ENCODE assay signal across 14 cellular contexts in genomic region chr17:65696739-65697394, GRCh38.
DNase-seq lines count a peak whose midpoint lies in the region; ATAC-seq, FAIRE-seq and TF ChIP-seq lines count a peak whose summit lies in the region.
"Had no signal": no experiment of that assay in that cellular context is flagged by ENCODE, and none has a peak within 500 bp of the region (broad histone marks: within the 10 kb centered on the region; RNA-seq: fewer than 3 reads in every experiment).

No MANE protein-coding gene starts in this region.

- FAIRE-seq in HepG2 (lab: Jason Lieb, UNC) (no peak), astrocyte (lab: Jason Lieb, UNC) (peak; percentile 43)

- no peak for ATAC-seq in HepG2
- ATAC-seq in right lobe of liver = no peak
- ATAC-seq in GM21360 (IDR thresholded peaks at IDR 0.05; ENCODE audit: unreplicated experiment) = no peak
- ATAC-seq: activated T-helper 17 cell treated with anti-CD3 and anti-CD28 coated beads, Interleukin-2, amount 50 U/mL, for 72 hours; stimulated activated naive CD8-positive, alpha-beta T cell treated with anti-CD3 and anti-CD28 coated beads, Interleukin-15, amount 100 ng/mL, for 72 hours had no signal

- CTCF ChIA-PET in HepG2 (lab: Yijun Ruan, JAX; ENCODE audit: low intra/inter-chr PET ratio, low total read pairs) = no interaction called here

- no peaks in the 10 kb centered on the region for H3K79me2 ChIP-seq in HepG2 (ENCODE audit: insufficient read depth, low read length)
- H3K79me2 ChIP-seq in astrocyte (ENCODE audit: insufficient read depth, low read length) = no peaks in the 10 kb centered on the region

- no peak for DNase-seq in HepG2 (ENCODE audit: low spot score)
- DNase-seq in right lobe of liver = no peak
- DNase-seq in astrocyte (ENCODE audit: low read depth) = peak; percentile 59
- peak; percentile 85 for DNase-seq in iris pigment epithelial cell (ENCODE audit: low read depth)
- DNase-seq in spleen = no peak
- DNase-seq in T-helper 9 cell = no peak
- no peak for DNase-seq in midbrain (lab: John Stamatoyannopoulos, UW)
- DNase-seq: activated B cell treated with CpG ODN at 0.5 μM for 24 hours; AML-193; NCI-H1092; stimulated activated naive CD8-positive, alpha-beta T cell treated with anti-CD3 and anti-CD28 coated beads, Interleukin-15, amount 100 ng/mL, for 72 hours had no signal

- no peak; a peak in 1 of 4 replicates for TF ChIP-seq EP300 in HepG2 (IDR thresholded peaks at IDR 0.05; ENCODE audit: low read depth in 2 of 2, low read length in 2 of 2)
- no peak for TF ChIP-seq EP300 in HepG2 (CRISPR knock-in tag; IDR thresholded peaks at IDR 0.05; ENCODE audit: borderline replicate concordance)

- H3K27me3 Mint-ChIP-seq in astrocyte (ENCODE audit: low read depth, unreplicated experiment) = no peaks in the 10 kb centered on the region
- H3K27me3 Mint-ChIP-seq: activated B cell treated with CpG ODN at 0.5 μM for 24 hours; dendritic cell treated with granulocyte-macrophage colony-stimulating factor and Interleukin-4, amounts not matched to agents 40 ng/mL and 50 ng/mL, for 4 days had no signal

- TF ChIP-seq RAD21 in HepG2 (CRISPR knock-in tag; IDR thresholded peaks at IDR 0.05) = no peak

- H3K4me3 Mint-ChIP-seq in astrocyte (ENCODE audit: unreplicated experiment) = peak overlapping the region; percentile 9
- H3K4me3 Mint-ChIP-seq: activated B cell treated with CpG ODN at 0.5 μM for 24 hours; activated T-helper 17 cell treated with anti-CD3 and anti-CD28 coated beads, Interleukin-2, amount 50 U/mL, for 72 hours; dendritic cell treated with granulocyte-macrophage colony-stimulating factor and Interleukin-4, amounts not matched to agents 40 ng/mL and 50 ng/mL, for 4 days; stimulated activated naive CD8-positive, alpha-beta T cell treated with anti-CD3 and anti-CD28 coated beads, Interleukin-15, amount 100 ng/mL, for 72 hours had no signal

- no peak for TF ChIP-seq CTCF in HepG2 (CRISPR knock-in tag; IDR thresholded peaks at IDR 0.05)
- TF ChIP-seq CTCF in right lobe of liver (IDR thresholded peaks at IDR 0.05) = no peak
- no peak for TF ChIP-seq CTCF in astrocyte (IDR thresholded peaks at IDR 0.05; ENCODE audit: insufficient read depth, low read depth, low read length)
- no peak for TF ChIP-seq CTCF in spleen (IDR thresholded peaks at IDR 0.05 in 8 of 11, conservative IDR thresholded peaks at IDR 0.05 in 3 of 11)

- H3K36me3 ChIP-seq in HepG2 (replicated peaks in 1 of 2; ENCODE audit: control insufficient read depth in 1 of 2, insufficient read depth in 2 of 2, low read length in 2 of 2) = no peaks in the 10 kb centered on the region
- no peaks in the 10 kb centered on the region for H3K36me3 ChIP-seq in right lobe of liver
- H3K36me3 ChIP-seq in astrocyte (ENCODE audit: insufficient read depth, low read length) = no peaks in the 10 kb centered on the region
- H3K36me3 ChIP-seq in spleen = no peaks in the 10 kb centered on the region

- 95% methylated on average over 6 of the region's 6 CpGs for WGBS in HepG2 (ENCODE audit: low lambda C conversion rate)
- 79% methylated on average over 6 of the region's 6 CpGs for WGBS in right lobe of liver (ENCODE audit: insufficient coverage, low coverage, low lambda C conversion rate, missing lambda C conversion rate)
- WGBS in spleen, 5 donors = 72 to 87% (median 84%) methylated on average over 6 of the region's 6 CpGs

- H4K20me1 ChIP-seq in HepG2 (ENCODE audit: insufficient read depth, low read length) = no peaks in the 10 kb centered on the region
- H4K20me1 ChIP-seq in astrocyte (ENCODE audit: insufficient read depth, low read length) = no peaks in the 10 kb centered on the region

- H3K4me1 ChIP-seq in HepG2 (ENCODE audit: insufficient read depth, low read length) (peaks cover 59% of the 10 kb centered on the region), right lobe of liver (no peaks in the 10 kb centered on the region), astrocyte (ENCODE audit: insufficient read depth, low read length) (peaks cover 31% of the 10 kb centered on the region), spleen (no peaks in the 10 kb centered on the region)

- POLR2A ChIA-PET in HepG2 (lab: Yijun Ruan, JAX) = no interaction called here

- H3K9me3 ChIP-seq in HepG2 (ENCODE audit: low read length) (no peaks in the 10 kb centered on the region), right lobe of liver (no peaks in the 10 kb centered on the region), astrocyte (ENCODE audit: insufficient read depth, low read depth, low read length) (no peaks in the 10 kb centered on the region), spleen (no peaks in the 10 kb centered on the region)

- H3K4me3 ChIP-seq in HepG2 (replicated peaks in 1 of 3; ENCODE audit: insufficient read depth in 1 of 3, low read depth in 2 of 3, low read length in 3 of 3) (no peak overlapping the region), right lobe of liver (no peak overlapping the region), astrocyte (ENCODE audit: insufficient read depth, low read depth, low read length) (no peak overlapping the region), spleen (no peak overlapping the region)

- TF ChIP-seq POLR2A in HepG2 (IDR thresholded peaks at IDR 0.05; ENCODE audit: insufficient read depth in 1 of 2, low read depth in 2 of 2, low read length in 2 of 2) = no peak
- no peak for TF ChIP-seq POLR2A in right lobe of liver (IDR thresholded peaks at IDR 0.05)
- no peak for TF ChIP-seq POLR2A in spleen (IDR thresholded peaks at IDR 0.05)

- H2AFZ ChIP-seq in HepG2 (ENCODE audit: low read length) = no peak overlapping the region
- no peak overlapping the region for H2AFZ ChIP-seq in astrocyte (ENCODE audit: low read depth, low read length)

- H3K36me3 Mint-ChIP-seq in astrocyte (ENCODE audit: low read depth, unreplicated experiment) = peaks cover 3% of the 10 kb centered on the region

- H3K9ac ChIP-seq in HepG2 (ENCODE audit: insufficient read depth, low read depth, low read length) (no peak overlapping the region), astrocyte (ENCODE audit: low read length) (peak overlapping the region; percentile 76)

- no TSS peak for BruUV-seq in HepG2 (replicated peaks; lab: Mats Ljungman, UMichigan)

- H3K4me1 Mint-ChIP-seq in astrocyte (ENCODE audit: low read depth, unreplicated experiment) = peaks cover 30% of the 10 kb centered on the region
- H3K4me1 Mint-ChIP-seq: activated B cell treated with CpG ODN at 0.5 μM for 24 hours; activated T-helper 17 cell treated with anti-CD3 and anti-CD28 coated beads, Interleukin-2, amount 50 U/mL, for 72 hours; stimulated activated naive CD8-positive, alpha-beta T cell treated with anti-CD3 and anti-CD28 coated beads, Interleukin-15, amount 100 ng/mL, for 72 hours had no signal

- no peaks in the 10 kb centered on the region for H3K27me3 ChIP-seq in HepG2 (ENCODE audit: control insufficient read depth in 1 of 2, insufficient read depth in 2 of 2, low read length in 2 of 2)
- H3K27me3 ChIP-seq in right lobe of liver = no peaks in the 10 kb centered on the region
- H3K27me3 ChIP-seq in astrocyte (ENCODE audit: insufficient read depth, low read length) = no peaks in the 10 kb centered on the region
- no peaks in the 10 kb centered on the region for H3K27me3 ChIP-seq in spleen (replicated peaks in 1 of 7)

- H3K4me2 ChIP-seq in HepG2 (ENCODE audit: low read depth, low read length) (no peak overlapping the region), astrocyte (ENCODE audit: low read length) (peak overlapping the region; percentile 82)

- intact Hi-C loops in HepG2 (cut with micrococcal nuclease; ENCODE audit: unreplicated experiment) (loop anchor here (10.0 kb wide), 1 partner anchor 58 kb away; no protein-coding TSS in a partner anchor), right lobe of liver (cut with DNase I) (no loop called here), spleen (cut with DNase I; ENCODE audit: low total_unique reads) (no loop called here)

- H3K27ac Mint-ChIP-seq in astrocyte (ENCODE audit: unreplicated experiment) = peak overlapping the region; percentile 79
- H3K27ac Mint-ChIP-seq: activated B cell treated with CpG ODN at 0.5 μM for 24 hours; activated T-helper 17 cell treated with anti-CD3 and anti-CD28 coated beads, Interleukin-2, amount 50 U/mL, for 72 hours; dendritic cell treated with granulocyte-macrophage colony-stimulating factor and Interleukin-4, amounts not matched to agents 40 ng/mL and 50 ng/mL, for 4 days had no signal

- in situ Hi-C loops in HepG2 (cut with HindIII; ENCODE audit: extremely low pct_ligation_motif_present, low pct_unique_long_range_greater_than_20kb) = no loop called here

- H3K27ac ChIP-seq in HepG2 (ENCODE audit: extremely low read length, insufficient read depth, low read length) (no peak overlapping the region), right lobe of liver (no peak overlapping the region), astrocyte (ENCODE audit: low read depth, low read length) (peak overlapping the region; percentile 83), spleen (no peak overlapping the region)

- peaks cover 4% of the 10 kb centered on the region for H3K9me3 Mint-ChIP-seq in astrocyte (ENCODE audit: unreplicated experiment)
- H3K9me3 Mint-ChIP-seq: activated B cell treated with CpG ODN at 0.5 μM for 24 hours; activated T-helper 17 cell treated with anti-CD3 and anti-CD28 coated beads, Interleukin-2, amount 50 U/mL, for 72 hours; stimulated activated naive CD8-positive, alpha-beta T cell treated with anti-CD3 and anti-CD28 coated beads, Interleukin-15, amount 100 ng/mL, for 72 hours had no signal

TF ChIP-seq in HepG2, 621 proteins besides CTCF, POLR2A, EP300 and RAD21:
- no peak for TF ChIP-seq TSC22D2 (CRISPR knock-in tag; IDR thresholded peaks at IDR 0.05; ENCODE audit: borderline replicate concordance)
- peak; percentile 84 for TF ChIP-seq ATF7 (IDR thresholded peaks at IDR 0.05)
- TF ChIP-seq ATF7 (CRISPR knock-in tag; IDR thresholded peaks at IDR 0.05) = no peak

Comparison
In these comparisons a context has a peak if more than half of its experiments do, and no peak if none do; other contexts are left out.
1. DNase-seq: peak in astrocyte (single experiment) and iris pigment epithelial cell (single experiment); none in HepG2 (single experiment), right lobe of liver (0 of 3), spleen (single experiment), T-helper 9 cell (single experiment) and midbrain (single experiment).